ENCODE assay signal across 12 cellular contexts in the genomic region with DNA sequence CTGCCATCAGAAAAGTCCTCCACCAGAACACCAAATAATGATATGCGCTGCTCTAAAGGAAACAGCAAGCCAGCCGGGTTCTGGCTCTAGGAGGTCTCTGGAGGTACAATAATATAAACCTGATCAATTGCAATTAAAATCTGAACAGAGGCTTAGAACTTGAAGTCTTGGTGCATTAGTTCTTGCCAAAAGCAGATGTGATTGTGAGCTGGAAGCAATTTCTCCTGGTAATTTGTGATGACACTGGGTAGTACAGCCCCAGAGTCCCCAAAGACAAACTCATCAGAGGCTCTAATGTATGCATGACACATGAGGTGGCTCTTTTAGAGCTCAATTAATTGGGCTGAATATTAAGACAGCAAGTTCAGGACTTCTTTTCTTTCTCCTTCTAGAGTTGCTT. TPM values are rescaled to one million over a fixed set of nuclear protein-coding genes. Genes with fewer than 3 reads are reported as not detected.
A peak's percentile ranks its signal among the peaks of the same experiment; 100 is the strongest.
DNase-seq lines count a peak whose midpoint lies in the region; ATAC-seq and TF ChIP-seq lines count a peak whose summit lies in the region.
"Had no signal": no experiment of that assay in that cellular context is flagged by ENCODE, and none has a peak within 500 bp of the region (broad histone marks: within the 10 kb centered on the region; RNA-seq: fewer than 3 reads in every experiment).

No MANE protein-coding gene starts in this region.

- no peaks in the 10 kb centered on the region for H3K36me3 Mint-ChIP-seq in naive thymus-derived CD8-positive, alpha-beta T cell
- H3K36me3 Mint-ChIP-seq: naive thymus-derived CD4-positive, alpha-beta T cell had no signal

- POLR2A ChIA-PET in naive thymus-derived CD8-positive, alpha-beta T cell (lab: Charles Lee), result no interaction called here

- no peak for ATAC-seq in right cardiac atrium
- no peak for ATAC-seq in left cardiac atrium
- ATAC-seq in upper lobe of right lung, result no peak
- no peak for ATAC-seq in naive thymus-derived CD8-positive, alpha-beta T cell
- ATAC-seq: left lobe of liver; naive thymus-derived CD4-positive, alpha-beta T cell had no signal

- H3K9ac ChIP-seq in iPS-18a (ENCODE audit: low read length), result peak overlapping the region; percentile 87

- no peaks in the 10 kb centered on the region for H3K9me3 ChIP-seq in right cardiac atrium (ENCODE audit: control insufficient read depth, low read length)
- H3K9me3 ChIP-seq in iPS-18a (ENCODE audit: control insufficient read depth, low read depth, low read length), result no peaks in the 10 kb centered on the region
- no peaks in the 10 kb centered on the region for H3K9me3 ChIP-seq in upper lobe of right lung

- H3K4me1 ChIP-seq in right cardiac atrium (ENCODE audit: control insufficient read depth, insufficient read depth, low read length) (no peaks in the 10 kb centered on the region), iPS-18a (ENCODE audit: control insufficient read depth, low read depth, low read length) (peaks cover 51% of the 10 kb centered on the region), upper lobe of right lung (no peaks in the 10 kb centered on the region)

- DNase-seq in right cardiac atrium (no peak), left cardiac atrium (no peak), astrocyte of the cerebellum (ENCODE audit: low read depth) (no peak), upper lobe of right lung (no peak), NCI-H2107 treated with DMSO at 0.1 percent for 48 hours (lab: John Stamatoyannopoulos, UW; ENCODE audit: unreplicated experiment) (no peak), cerebellum (ENCODE audit: low spot score) (no peak)
- no peak for DNase-seq in naive thymus-derived CD8-positive, alpha-beta T cell
- DNase-seq: naive thymus-derived CD4-positive, alpha-beta T cell had no signal

- H3K27ac Mint-ChIP-seq in naive thymus-derived CD8-positive, alpha-beta T cell, result no peak overlapping the region
- H3K27ac Mint-ChIP-seq: activated T-helper 1 cell treated with anti-CD3 and anti-CD28 coated beads, Interleukin-12 subunit alpha, Interleukin-12 subunit beta, Interleukin-2, Interleukin-4 antibody, amounts not matched to agents 30 ng/mL and 10 ng/mL and 1 ng/mL, durations not matched to agents 14 hours and 24 hours and 36 hours; naive thymus-derived CD4-positive, alpha-beta T cell had no signal

- H3K4me3 ChIP-seq in right cardiac atrium (ENCODE audit: low read length) (peak overlapping the region; percentile 46), astrocyte of the cerebellum (ENCODE audit: low read depth, low read length) (peak overlapping the region; percentile 17), iPS-18a (ENCODE audit: low read length) (peak overlapping the region; percentile 90), upper lobe of right lung (peak overlapping the region; percentile 62)

- H3K4me3 Mint-ChIP-seq in naive thymus-derived CD8-positive, alpha-beta T cell, result no peak overlapping the region
- H3K4me3 Mint-ChIP-seq: activated T-helper 1 cell treated with anti-CD3 and anti-CD28 coated beads, Interleukin-12 subunit alpha, Interleukin-12 subunit beta, Interleukin-2, Interleukin-4 antibody, amounts not matched to agents 30 ng/mL and 10 ng/mL and 1 ng/mL, durations not matched to agents 14 hours and 24 hours and 36 hours; naive thymus-derived CD4-positive, alpha-beta T cell had no signal

- intact Hi-C loops in right cardiac atrium (cut with DNase I) (loop anchor here in 1 of 4 donors (5.0 kb wide), 1 partner anchor 471 kb away; no protein-coding TSS in a partner anchor), left cardiac atrium (cut with DNase I) (loop anchor here in 1 of 2 donors (2.0 kb wide), 1 partner anchor 471 kb away; no protein-coding TSS in a partner anchor), upper lobe of right lung (cut with DNase I) (no loop called here)

- H3K27me3 Mint-ChIP-seq in naive thymus-derived CD8-positive, alpha-beta T cell, result peaks cover 2 to 25% (median 10%) of the 10 kb centered on the region in 5 donors

- in situ Hi-C loops in astrocyte of the cerebellum (cut with HindIII; ENCODE audit: low sequenced_read_pairs), result no loop called here

- WGBS in right cardiac atrium, result 55% methylated on average over 2 of the region's 2 CpGs

- no peaks in the 10 kb centered on the region for H3K4me1 Mint-ChIP-seq in naive thymus-derived CD8-positive, alpha-beta T cell
- H3K4me1 Mint-ChIP-seq: naive thymus-derived CD4-positive, alpha-beta T cell had no signal

- H3K9me3 Mint-ChIP-seq in naive thymus-derived CD8-positive, alpha-beta T cell, result peaks cover 0 to 3% (median 0%) of the 10 kb centered on the region in 9 donors
- H3K9me3 Mint-ChIP-seq: activated T-helper 1 cell treated with anti-CD3 and anti-CD28 coated beads, Interleukin-12 subunit alpha, Interleukin-12 subunit beta, Interleukin-2, Interleukin-4 antibody, amounts not matched to agents 30 ng/mL and 10 ng/mL and 1 ng/mL, durations not matched to agents 14 hours and 24 hours and 36 hours had no signal

- H3K27me3 ChIP-seq in right cardiac atrium (ENCODE audit: control insufficient read depth, insufficient read depth) (no peaks in the 10 kb centered on the region), iPS-18a (ENCODE audit: control insufficient read depth, insufficient read depth, low read length) (no peaks in the 10 kb centered on the region), upper lobe of right lung (no peaks in the 10 kb centered on the region)

- H3K36me3 ChIP-seq in iPS-18a (ENCODE audit: control insufficient read depth, low read depth, low read length) (peaks cover 9% of the 10 kb centered on the region), upper lobe of right lung (no peaks in the 10 kb centered on the region)

- TF ChIP-seq CTCF in astrocyte of the cerebellum (IDR thresholded peaks at IDR 0.05; ENCODE audit: low read depth, low read length, missing control alignments) (no peak), upper lobe of right lung (IDR thresholded peaks at IDR 0.05) (no peak)

- H3K27ac ChIP-seq in right cardiac atrium (ENCODE audit: low read length) (peak overlapping the region; percentile 52), iPS-18a (ENCODE audit: low read length) (no peak overlapping the region), upper lobe of right lung (peak overlapping the region; percentile 87)
- H3K27ac ChIP-seq: epithelial cell of prostate had no signal

RNA-seq across cellular contexts. Expression of a gene that starts 3.3 kb away (rescaled TPM):
- total RNA-seq in right cardiac atrium (10 to 100 TPM; 33.6 to 47.5 (median 41.9) TPM), left cardiac atrium (10 to 100 TPM; 52.9 to 57.9 TPM), upper lobe of right lung (110 TPM), cerebellum (44.5 TPM)
- 12.9 TPM for polyA plus RNA-seq in right cardiac atrium
- total RNA-seq in naive thymus-derived CD8-positive, alpha-beta T cell, result not detected
- not detected for polyA plus RNA-seq in naive thymus-derived CD8-positive, alpha-beta T cell
- total RNA-seq: activated T-helper 1 cell treated with anti-CD3 and anti-CD28 coated beads, Interleukin-12 subunit alpha, Interleukin-12 subunit beta, Interleukin-2, Interleukin-4 antibody, amounts not matched to agents 30 ng/mL and 10 ng/mL and 1 ng/mL, durations not matched to agents 14 hours and 24 hours and 36 hours had no signal
- polyA plus RNA-seq: naive thymus-derived CD4-positive, alpha-beta T cell had no signal

Comparison
In these comparisons a context has a peak if more than half of its experiments do, and no peak if none do; other contexts are left out.
1. H3K4me3 ChIP-seq: peak in every context shown above with its lines; median percentile 90 in iPS-18a; 62 in upper lobe of right lung; 46 in right cardiac atrium; 17 in astrocyte of the cerebellum.
2. RNA of a gene that starts 3.3 kb away (total RNA-seq): 110 TPM in upper lobe of right lung (single experiment), 52.9 to 57.9 TPM in left cardiac atrium, 33.6 to 47.5 TPM in right cardiac atrium and 44.5 TPM in cerebellum (single experiment); not detected in naive thymus-derived CD8-positive, alpha-beta T cell; every median in the first group is over 10 times any median in the second.